8 cellular contexts compared by ENCODE assay signal in the genomic region with DNA sequence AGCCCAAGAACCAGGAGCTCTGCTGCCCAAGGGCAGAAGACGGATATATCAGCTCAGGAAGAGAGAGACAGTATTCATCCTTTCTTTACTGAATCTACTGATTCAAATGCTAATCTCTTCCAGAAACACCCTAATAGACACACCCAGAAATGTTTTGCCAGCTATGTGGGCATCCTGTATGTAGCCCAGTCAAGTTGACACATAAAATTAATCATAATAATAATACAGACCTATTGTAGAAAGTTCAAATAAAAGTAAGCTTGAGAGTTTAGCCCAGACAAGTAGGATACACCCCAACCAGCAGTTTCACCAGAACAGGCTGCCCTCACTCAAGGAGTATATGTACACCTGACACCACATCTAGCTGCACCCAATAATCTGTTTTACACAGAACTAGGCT.
"Had no signal": no experiment of that assay in that cellular context is flagged by ENCODE, and none has a peak within 500 bp of the region (broad histone marks: within the 10 kb centered on the region; RNA-seq: fewer than 3 reads in every experiment).

No MANE protein-coding gene starts in this region.

- H3K4me3 ChIP-seq: K562 had no signal

- H3K9me3 Mint-ChIP-seq: IgD-negative memory B cell had no signal

- H3K4me2 ChIP-seq: KMS-11 had no signal

- H3K4me3 Mint-ChIP-seq: IgD-negative memory B cell had no signal

- ATAC-seq: HepG2, K562 had no signal

- H3K27ac Mint-ChIP-seq: IgD-negative memory B cell had no signal

- H3K36me3 Mint-ChIP-seq: IgD-negative memory B cell had no signal

- H3K4me1 Mint-ChIP-seq: IgD-negative memory B cell had no signal

- H3K27ac ChIP-seq: HL-60, KMS-11 had no signal

- DNase-seq: IMR-90, KBM-7, KG1 had no signal
